ENCODE assay signal across 8 cellular contexts in the genomic region with DNA sequence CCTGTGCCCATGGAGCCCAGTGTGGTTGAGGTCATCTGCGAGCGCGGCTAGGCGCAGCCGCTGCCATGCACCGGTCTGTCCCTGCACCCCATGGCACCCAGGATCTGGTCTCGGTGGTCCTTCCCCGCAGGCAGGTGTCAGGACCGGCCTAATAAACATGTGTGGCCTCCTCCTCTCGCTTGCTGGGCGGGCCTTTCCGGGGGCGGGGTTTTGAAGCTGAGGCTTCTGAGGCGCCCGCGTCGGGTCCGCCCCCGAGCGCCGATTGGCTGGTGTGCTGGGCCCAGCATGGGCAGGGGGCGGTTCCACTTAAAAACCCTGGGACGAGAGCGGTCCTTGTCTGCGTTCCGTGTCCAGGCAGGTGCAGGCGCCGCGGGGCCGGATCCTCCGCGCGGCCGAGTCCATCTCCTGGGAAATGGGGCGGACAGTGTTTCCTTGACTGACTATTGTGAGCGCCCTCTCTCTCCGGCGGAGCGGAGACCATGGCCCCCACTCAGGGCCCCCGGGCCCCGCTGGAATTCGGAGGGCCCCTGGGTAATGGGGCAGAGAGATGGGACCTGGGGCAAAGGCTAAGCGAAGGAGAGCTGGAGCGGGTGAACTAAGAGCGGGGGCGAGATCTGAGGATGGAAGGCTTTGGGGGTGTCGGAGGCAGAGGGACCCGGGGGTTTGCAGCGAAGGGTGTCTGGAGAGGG. TPM values are rescaled to one million over a fixed set of nuclear protein-coding genes. Genes with fewer than 3 reads are reported as not detected.
DNase-seq lines count a peak whose midpoint lies in the region; ATAC-seq and TF ChIP-seq lines count a peak whose summit lies in the region.

A gene (plus strand): TSS at position 336 of the 689 bp plus-strand sequence. CDS start 144 bp downstream, at position 480.

- no peak for TF ChIP-seq CTCF in endodermal cell (conservative IDR thresholded peaks at IDR 0.05)

- WGBS in endodermal cell (ENCODE audit: insufficient coverage in 1 of 2, insufficient read length in 1 of 2), 2 experiments, result 6 to 21% methylated on average over 13 to 49 of the region's 49 CpGs

- peak; percentile 43 to 97 (median 90) for DNase-seq in C1 segment of cervical spinal cord (lab: John Stamatoyannopoulos, UW)
- peak in 74 of 76 experiments; percentile 56 to 97 (median 91) for DNase-seq in HUDEP-2 (lab: John Stamatoyannopoulos, UW; ENCODE audit: unreplicated experiment in 76 of 76)
- peak; percentile 94 for DNase-seq in NT2/D1 (ENCODE audit: low read depth, low spot score)
- peak; percentile 83 for DNase-seq in activated CD8-positive, alpha-beta memory T cell treated with anti-CD3 and anti-CD28 coated beads, Interleukin-2, amount 50 U/mL, for 24 hours (ENCODE audit: extremely low read depth)
- peak; percentile 98 for DNase-seq in endodermal cell
- DNase-seq in mesenteric fat pad (ENCODE audit: low spot score), result peak; percentile 98
- DNase-seq in stimulated activated CD8-positive, alpha-beta memory T cell treated with anti-CD3 and anti-CD28 coated beads, Interleukin-15, amount 100 ng/mL, for 1 hour (ENCODE audit: low read depth), result peak; percentile 85

- H3K4me1 Mint-ChIP-seq in endodermal cell, result peaks cover 6% of the 10 kb centered on the region

- peak within 1 kb of the TSS; percentile 92 for H3K27ac Mint-ChIP-seq in endodermal cell

- H3K4me3 ChIP-seq in NT2/D1 (ENCODE audit: insufficient read length, low read depth) (peak within 1 kb of the TSS; percentile 78), endodermal cell (ENCODE audit: low read length) (peak within 1 kb of the TSS; percentile 87)

- peaks cover 7% of the 10 kb centered on the region for H3K36me3 Mint-ChIP-seq in endodermal cell (ENCODE audit: low read depth)

- peak within 1 kb of the TSS; percentile 89 for H3K4me3 Mint-ChIP-seq in endodermal cell

- H3K27me3 Mint-ChIP-seq in endodermal cell (ENCODE audit: insufficient read depth), result no peaks in the 10 kb centered on the region

- peaks cover 61% of the 10 kb centered on the region for H3K36me3 ChIP-seq in NT2/D1 (ENCODE audit: insufficient read depth, insufficient read length, low read length)
- H3K36me3 ChIP-seq in endodermal cell (ENCODE audit: control insufficient read depth, insufficient read depth, low read length), result peaks cover 28% of the 10 kb centered on the region

- peak within 1 kb of the TSS; percentile 74 for H3K9ac ChIP-seq in NT2/D1 (ENCODE audit: insufficient read length, low read depth)
- peak within 1 kb of the TSS; percentile 60 for H3K9ac ChIP-seq in endodermal cell (ENCODE audit: extremely low read depth, low read length, poor library complexity, severe bottlenecking)

- H3K9me3 ChIP-seq in NT2/D1 (ENCODE audit: insufficient read depth, low read length) (no peaks in the 10 kb centered on the region), endodermal cell (ENCODE audit: control insufficient read depth, low read length) (no peaks in the 10 kb centered on the region)

- H3K27me3 ChIP-seq in NT2/D1 (ENCODE audit: insufficient read depth, insufficient read length), result no peaks in the 10 kb centered on the region
- H3K27me3 ChIP-seq in endodermal cell (ENCODE audit: control insufficient read depth, insufficient read depth, low read length, poor library complexity, severe bottlenecking), result no peaks in the 10 kb centered on the region

- peak; percentile 69 for ATAC-seq in GM19397 (IDR thresholded peaks at IDR 0.05; ENCODE audit: unreplicated experiment)

- H3K9me3 Mint-ChIP-seq in endodermal cell, result no peaks in the 10 kb centered on the region

- peak within 1 kb of the TSS; percentile 84 for H3K27ac ChIP-seq in endodermal cell (ENCODE audit: low read depth, low read length)

- H3K4me1 ChIP-seq in NT2/D1 (ENCODE audit: insufficient read depth, insufficient read length) (peaks cover 22% of the 10 kb centered on the region), endodermal cell (ENCODE audit: control insufficient read depth, insufficient read depth, low read length) (peaks cover 8% of the 10 kb centered on the region)

RNA-seq across cellular contexts. Expression of the gene that starts here (rescaled TPM):
- total RNA-seq in endodermal cell, result 100 to 1,000 TPM in 1 of 2 donors, 10 to 100 TPM in 1; 97.9 to 108 TPM
- 75.3 TPM for polyA plus RNA-seq in endodermal cell (2013, experiment 1 of 2)
- polyA plus RNA-seq in endodermal cell (2013, experiment 2 of 2), result 70.5 TPM
- 22.1 TPM for total RNA-seq in mesenteric fat pad

Comparison
In these comparisons a context has a peak if more than half of its experiments do, and no peak if none do; other contexts are left out.
1. Peak in every context shown above with its lines: DNase-seq, ATAC-seq, H3K4me3 ChIP-seq and H3K27ac ChIP-seq.